In genomic region chr2:237057893-237058300, GRCh38 we compare ENCODE assay signal across 15 cellular contexts. TPM values are rescaled to one million over a fixed set of nuclear protein-coding genes. Genes with fewer than 3 reads are reported as not detected.
A peak's percentile ranks its signal among the peaks of the same experiment; 100 is the strongest.
DNase-seq lines count a peak whose midpoint lies in the region; ATAC-seq, FAIRE-seq and TF ChIP-seq lines count a peak whose summit lies in the region.
"Had no signal": no experiment of that assay in that cellular context is flagged by ENCODE, and none has a peak within 500 bp of the region (broad histone marks: within the 10 kb centered on the region; RNA-seq: fewer than 3 reads in every experiment).

No MANE protein-coding gene starts in this region.

- SMC1A ChIA-PET in GM12878 (lab: Charles Lee; ENCODE audit: uncharacterized antibody, unreplicated experiment): interaction anchor here (1.1 to 6.0 kb wide), 4 partner anchors 488 to 709 kb away, joined by 3 to 53 read pairs (median 10); partner anchors contain the start of gene ACKR3

- intact Hi-C loops in GM12878 (cut with micrococcal nuclease; ENCODE audit: unreplicated experiment): loop anchor here (2.0 to 10.0 kb wide), 2 partner anchors 27 to 163 kb away; partner anchors contain the start of gene COPS8

- no peak for TF ChIP-seq CTCF in GM12878 (IDR thresholded peaks at IDR 0.05 in 2 of 3, conservative IDR thresholded peaks at IDR 0.05 in 1 of 3; ENCODE audit: control insufficient read depth in 2 of 3, extremely low read depth in 1 of 3, insufficient read depth in 1 of 3, low read depth in 3 of 3, low read length in 3 of 3)

- no TSS peak for BruUV-seq in GM12878 (replicated peaks; lab: Mats Ljungman, UMichigan)

- H3K27me3 ChIP-seq in GM12878 (replicated peaks in 1 of 2; ENCODE audit: control insufficient read depth in 2 of 2, insufficient read depth in 2 of 2, low read length in 1 of 2): no peaks in the 10 kb centered on the region; a peak in 2 of 4 replicates
- no peaks in the 10 kb centered on the region for H3K27me3 ChIP-seq in CD8-positive, alpha-beta memory T cell (ENCODE audit: insufficient read depth, low read length, poor library complexity, severe bottlenecking)
- H3K27me3 ChIP-seq: Peyer's patch had no signal

- peak overlapping the region; percentile 96 for H3K4me2 ChIP-seq in GM12878 (ENCODE audit: control insufficient read depth, insufficient read depth)

- DNase-seq in GM12878 (ENCODE audit: low read depth, low spot score): peak; percentile 85
- DNase-seq in CD8-positive, alpha-beta memory T cell: no peak
- no peak for DNase-seq in activated gamma-delta T cell (lab: John Stamatoyannopoulos, UW)
- no peak for DNase-seq in NCI-H524 treated with DMSO at 0.1 percent for 48 hours (lab: John Stamatoyannopoulos, UW)
- no peak for DNase-seq in hepatic stellate cell (ENCODE audit: low spot score)
- DNase-seq: Caco-2; NCI-H1105; stimulated activated CD4-positive, alpha-beta T cell treated with anti-CD3 and anti-CD28 coated beads, Interleukin-12 subunit alpha, Interleukin-12 subunit beta, amount 100 ng/mL, for 4 hours; stimulated activated naive CD4-positive, alpha-beta T cell treated with Interleukin-2 at 50 U/mL for 16 hours had no signal

- no peaks in the 10 kb centered on the region for H3K9me3 Mint-ChIP-seq in CD8-positive, alpha-beta memory T cell
- H3K9me3 Mint-ChIP-seq: activated naive CD4-positive, alpha-beta T cell treated with anti-CD3 and anti-CD28 coated beads, Interleukin-2, amount 50 U/mL, for 24 hours; WTC11 had no signal

- H2AFZ ChIP-seq in GM12878 (ENCODE audit: control insufficient read depth, low read depth, low read length): peak overlapping the region; percentile 67

- H3K79me2 ChIP-seq in GM12878 (ENCODE audit: control insufficient read depth, insufficient read depth, low read length): no peaks in the 10 kb centered on the region

- WGBS in GM12878 (ENCODE audit: insufficient coverage, insufficient replicate concordance, low lambda C conversion rate, missing lambda C conversion rate): 0% methylated on average over 5 of the region's 5 CpGs

- RAD21 ChIA-PET in GM12878 (lab: Charles Lee; ENCODE audit: unreplicated experiment): interaction anchor here (1.1 to 5.5 kb wide), 3 partner anchors 61 to 545 kb away, joined by 4 to 65 read pairs (median 40); partner anchors contain the start of gene ACKR3

- H3K4me3 Mint-ChIP-seq in CD8-positive, alpha-beta memory T cell: no peak overlapping the region
- H3K4me3 Mint-ChIP-seq: activated naive CD4-positive, alpha-beta T cell treated with anti-CD3 and anti-CD28 coated beads, Interleukin-2, amount 50 U/mL, for 24 hours; WTC11 had no signal

- peak overlapping the region; percentile 49; the same call in 1 of the 2 replicates for H3K4me3 ChIP-seq in GM12878
- H3K4me3 ChIP-seq in CD8-positive, alpha-beta memory T cell (ENCODE audit: low read length): no peak overlapping the region

- peak; percentile 89 for FAIRE-seq in GM12878 (lab: Jason Lieb, UNC)

- no peaks in the 10 kb centered on the region for H4K20me1 ChIP-seq in GM12878 (ENCODE audit: control insufficient read depth, insufficient read depth)

- no peak for TF ChIP-seq RAD21 in GM12878 (IDR thresholded peaks at IDR 0.05; ENCODE audit: insufficient read depth, low read depth, low read length)

- TF ChIP-seq EP300 in GM12878 (IDR thresholded peaks at IDR 0.05; ENCODE audit: borderline replicate concordance in 1 of 2, control insufficient read depth in 1 of 2, low read depth in 2 of 2, low read length in 2 of 2): peak; percentile 46 to 87; a peak in 2 of 4 replicates

- POLR2A ChIA-PET in GM12878 (lab: Charles Lee): interaction anchor here (0.7 to 0.8 kb wide), 3 partner anchors 27 to 540 kb away, joined by 3 read pairs; partner anchors contain the start of gene COPS8
- POLR2A ChIA-PET in CD8-positive, alpha-beta memory T cell (lab: Charles Lee): no interaction called here

- no peaks in the 10 kb centered on the region for H3K36me3 ChIP-seq in GM12878 (ENCODE audit: control insufficient read depth in 2 of 2, insufficient read depth in 2 of 2, low read length in 1 of 2)
- no peaks in the 10 kb centered on the region for H3K36me3 ChIP-seq in CD8-positive, alpha-beta memory T cell (ENCODE audit: insufficient read depth, low read length)
- H3K36me3 ChIP-seq: Peyer's patch had no signal

- ATAC-seq in GM18861 (IDR thresholded peaks at IDR 0.05; ENCODE audit: unreplicated experiment): peak; percentile 70
- peak; percentile 76 for ATAC-seq in GM21528 (IDR thresholded peaks at IDR 0.05; ENCODE audit: low FRiP score, unreplicated experiment)
- peak; percentile 71 for ATAC-seq in HG03103 (IDR thresholded peaks at IDR 0.05; ENCODE audit: low read depth, unreplicated experiment)
- ATAC-seq in GM12878: peak; percentile 88
- ATAC-seq: WTC11 had no signal

- TF ChIP-seq POLR2A in GM12878 (IDR thresholded peaks at IDR 0.05; ENCODE audit: low read depth, low read length): peak; percentile 78

- H3K27ac Mint-ChIP-seq in CD8-positive, alpha-beta memory T cell: no peak overlapping the region
- H3K27ac Mint-ChIP-seq: activated naive CD4-positive, alpha-beta T cell treated with anti-CD3 and anti-CD28 coated beads, Interleukin-2, amount 50 U/mL, for 24 hours; WTC11 had no signal

- no peaks in the 10 kb centered on the region for H3K9me3 ChIP-seq in GM12878 (replicated peaks; ENCODE audit: control insufficient read depth, insufficient read depth, low read length)
- H3K9me3 ChIP-seq in CD8-positive, alpha-beta memory T cell (ENCODE audit: low read length): no peaks in the 10 kb centered on the region
- H3K9me3 ChIP-seq: Caco-2, Peyer's patch had no signal

- CTCF ChIA-PET in GM12878 (lab: Yijun Ruan, JAX): interaction anchor here (5.6 kb wide), 1 partner anchor 544 kb away, joined by 63 read pairs; no protein-coding TSS in a partner anchor
- CTCF ChIA-PET in CD8-positive, alpha-beta memory T cell (lab: Charles Lee): no interaction called here

- peaks cover 7 to 9% of the 10 kb centered on the region in 2 donors for H3K27me3 Mint-ChIP-seq in CD8-positive, alpha-beta memory T cell
- H3K27me3 Mint-ChIP-seq: activated naive CD4-positive, alpha-beta T cell treated with anti-CD3 and anti-CD28 coated beads, Interleukin-2, amount 50 U/mL, for 24 hours had no signal

- in situ Hi-C loops in GM12878 (cut with MboI): no loop called here

- H3K36me3 Mint-ChIP-seq in CD8-positive, alpha-beta memory T cell: no peaks in the 10 kb centered on the region
- H3K36me3 Mint-ChIP-seq: activated naive CD4-positive, alpha-beta T cell treated with anti-CD3 and anti-CD28 coated beads, Interleukin-2, amount 50 U/mL, for 24 hours; WTC11 had no signal

- H3K9ac ChIP-seq in GM12878 (ENCODE audit: control insufficient read depth, insufficient read depth, low read length): peak overlapping the region; percentile 24; the same call in 1 of the 2 replicates

- H3K4me1 Mint-ChIP-seq in CD8-positive, alpha-beta memory T cell: no peaks in the 10 kb centered on the region

- H3K4me1 ChIP-seq in GM12878 (ENCODE audit: control insufficient read depth, insufficient read depth, low read length): peaks cover 38% of the 10 kb centered on the region
- no peaks in the 10 kb centered on the region for H3K4me1 ChIP-seq in CD8-positive, alpha-beta memory T cell (ENCODE audit: insufficient read depth, low read length)
- H3K4me1 ChIP-seq: Caco-2 had no signal

- H3K27ac ChIP-seq in GM12878 (ENCODE audit: control insufficient read depth, insufficient read depth): peak overlapping the region; percentile 56
- no peak overlapping the region for H3K27ac ChIP-seq in CD8-positive, alpha-beta memory T cell (ENCODE audit: low read depth, low read length)

TF ChIP-seq in GM12878, 131 proteins besides CTCF, POLR2A, EP300 and RAD21 (continues in another document):
- TF ChIP-seq RUNX3 (IDR thresholded peaks at IDR 0.05; ENCODE audit: low read length): peak; percentile 93
- TF ChIP-seq ATF2 (IDR thresholded peaks at IDR 0.05; ENCODE audit: low read length): no peak; the same call in 1 of the 2 replicates
- no peak for TF ChIP-seq MYC (IDR thresholded peaks at IDR 0.05; ENCODE audit: insufficient read depth, insufficient read length, insufficient replicate concordance, low read length, severe bottlenecking)

RNA-seq across cellular contexts. Expression of gene COPS8, which starts 27.8 kb away (rescaled TPM):
- 57.9 and 66.7 TPM in 2 replicates for total RNA-seq in GM12878 (2013; cell fraction: nucleolus; rRNA removed)
- total RNA-seq in GM12878 (2014; rRNA removed): 85.2 and 97.9 TPM in 2 replicates
- total RNA-seq in GM12878 (2014; rRNA removed; fragmentation: Illumina TruSeq; extraction: Trizol): 63.2 and 63.6 TPM in 2 replicates
- 44.0 and 46.6 TPM in 2 replicates for total RNA-seq in GM12878 (2021)
- polyA plus RNA-seq in GM12878 (2011; ENCODE audit: low read depth): 15.2 TPM
- polyA plus RNA-seq in GM12878 (2011; rRNA removed): 108 and 139 TPM in 2 replicates
- 55.7 and 60.4 TPM in 2 replicates for polyA plus RNA-seq in GM12878 (2011; cell fraction: cytosol; rRNA removed)
- polyA plus RNA-seq in GM12878 (2011; cell fraction: nucleus; rRNA removed): 50.4 and 51.7 TPM in 2 replicates
- polyA plus RNA-seq in GM12878 (2012): 23.6 and 30.4 TPM in 2 replicates
- polyA plus RNA-seq in GM12878 (2014; fragmentation: Illumina TruSeq; extraction: Trizol): 72.2 and 83.4 TPM in 2 replicates
- polyA plus RNA-seq in GM12878 (2014; fragmentation: Nextera tagmentation; extraction: Ambion mirVana): 100 to 1,000 TPM; 106 to 133 TPM
- 99.0 and 111 TPM in 2 replicates for polyA plus RNA-seq in GM12878 (2014; rRNA removed)
- polyA plus RNA-seq in GM12878 (2016; fragmentation: Nextera tagmentation; extraction: Ambion mirVana): 100 to 1,000 TPM; 118 to 134 TPM
- polyA minus RNA-seq in GM12878 (2011; rRNA and poly(A)+ RNA removed): 27.8 and 28.5 TPM in 2 replicates
- polyA minus RNA-seq in GM12878 (2011; cell fraction: cytosol; rRNA and poly(A)+ RNA removed): 9.0 and 13.2 TPM in 2 replicates
- 16.1 and 23.0 TPM in 2 replicates for polyA minus RNA-seq in GM12878 (2011; cell fraction: nucleus; rRNA and poly(A)+ RNA removed)
- 10 to 100 TPM; 75.4 to 77.2 TPM for total RNA-seq in CD8-positive, alpha-beta memory T cell
- 67.4 TPM for polyA plus RNA-seq in CD8-positive, alpha-beta memory T cell
